ENCODE assay signal across 16 cellular contexts in the genomic region with DNA sequence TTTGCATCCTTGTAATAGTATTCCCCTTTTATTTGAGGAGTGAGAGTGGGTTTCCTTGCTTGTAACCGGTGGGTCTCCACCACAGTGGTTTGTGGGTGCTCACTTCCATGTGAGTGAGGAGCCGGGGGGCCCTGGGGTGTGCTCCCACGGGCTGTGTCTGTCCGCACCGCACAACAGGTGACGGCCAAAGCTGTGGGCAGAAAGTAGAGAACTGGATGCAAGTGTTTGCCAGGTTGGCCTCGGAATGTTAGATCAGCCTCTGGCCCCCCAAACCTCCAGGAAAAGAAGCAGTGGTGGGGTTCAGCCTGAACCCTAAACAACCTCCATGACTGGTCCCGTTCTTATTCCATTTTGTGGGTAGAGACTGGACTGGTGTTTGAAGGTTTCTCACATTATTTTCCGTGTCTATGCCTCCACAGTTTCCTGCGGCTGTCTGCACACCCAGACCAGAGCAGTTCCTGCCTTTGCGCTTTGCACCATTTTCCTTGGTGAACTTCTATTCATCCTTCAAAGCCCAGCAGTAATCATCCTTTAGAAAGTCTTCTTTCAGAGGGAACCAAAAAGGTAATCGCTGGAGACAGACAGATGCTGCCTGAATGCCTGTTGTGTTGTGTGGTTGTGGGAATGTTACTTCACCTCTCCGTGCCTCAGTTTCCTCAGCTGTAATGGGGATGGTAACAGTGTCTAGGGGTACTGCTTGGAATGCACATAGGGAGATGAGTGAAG.
DNase-seq lines count a peak whose midpoint lies in the region; ATAC-seq and TF ChIP-seq lines count a peak whose summit lies in the region.
"Had no signal": no experiment of that assay in that cellular context is flagged by ENCODE, and none has a peak within 500 bp of the region (broad histone marks: within the 10 kb centered on the region; RNA-seq: fewer than 3 reads in every experiment).

No MANE protein-coding gene starts in this region.

- H3K27me3 ChIP-seq in right atrium auricular region, result no peaks in the 10 kb centered on the region
- H3K27me3 ChIP-seq in upper lobe of right lung, result no peaks in the 10 kb centered on the region
- H3K27me3 ChIP-seq: BLaER1 had no signal

- H3K27ac ChIP-seq in right atrium auricular region (no peak overlapping the region), upper lobe of right lung (no peak overlapping the region)
- H3K27ac ChIP-seq: BLaER1, KMS-11, PC-9 had no signal

- no peaks in the 10 kb centered on the region for H3K4me1 ChIP-seq in right atrium auricular region
- H3K4me1 ChIP-seq in mucosa of descending colon (ENCODE audit: low read depth), result peaks cover 22% of the 10 kb centered on the region
- H3K4me1 ChIP-seq in upper lobe of right lung, result peaks cover 7% of the 10 kb centered on the region

- intact Hi-C loops in left ventricle myocardium superior (cut with micrococcal nuclease), result no loop called here
- intact Hi-C loops in mucosa of descending colon (cut with DNase I, micrococcal nuclease), result no loop called here
- intact Hi-C loops in upper lobe of right lung (cut with DNase I), result no loop called here

- TF ChIP-seq CTCF in right atrium auricular region (IDR thresholded peaks at IDR 0.05) (no peak), mucosa of descending colon (IDR thresholded peaks at IDR 0.05) (no peak), upper lobe of right lung (IDR thresholded peaks at IDR 0.05) (no peak)

- H3K36me3 ChIP-seq in right atrium auricular region (no peaks in the 10 kb centered on the region), mucosa of descending colon (ENCODE audit: low read depth) (no peaks in the 10 kb centered on the region), upper lobe of right lung (no peaks in the 10 kb centered on the region)
- H3K36me3 ChIP-seq: BLaER1 had no signal

- DNase-seq in activated CD4-positive, CD25-positive, alpha-beta regulatory T cell treated with anti-CD3 and anti-CD28 coated beads, Interleukin-2, amount 50 U/mL, for 72 hours, result peak; percentile 19
- no peak for DNase-seq in activated CD4-positive, CD25-positive, alpha-beta regulatory T cell (lab: John Stamatoyannopoulos, UW)
- DNase-seq in right atrium auricular region (ENCODE audit: low spot score), result peak; percentile 16
- DNase-seq in left ventricle myocardium superior, result no peak
- peak in 2 of 3 donors; percentile 1 to 25 for DNase-seq in mucosa of descending colon
- peak; percentile 23 for DNase-seq in upper lobe of right lung
- DNase-seq: 8988T, NCI-H1105, NCI-H1694 treated with DMSO at 0.1 percent for 48 hours, NCI-H748 treated with DMSO at 0.1 percent for 48 hours, PC-9 had no signal

- ATAC-seq in left ventricle myocardium superior, result no peak
- no peak for ATAC-seq in mucosa of descending colon
- ATAC-seq in upper lobe of right lung, result no peak
- ATAC-seq in GM18868 (IDR thresholded peaks at IDR 0.05; ENCODE audit: unreplicated experiment), result no peak
- no peak for ATAC-seq in HG03571 (IDR thresholded peaks at IDR 0.05; ENCODE audit: unreplicated experiment)
- ATAC-seq: HepG2 had no signal

- no peak overlapping the region for H3K4me3 ChIP-seq in right atrium auricular region
- H3K4me3 ChIP-seq in mucosa of descending colon, result no peak overlapping the region
- no peak overlapping the region for H3K4me3 ChIP-seq in upper lobe of right lung
- H3K4me3 ChIP-seq: BLaER1, PC-9 had no signal

- H3K9me3 ChIP-seq in right atrium auricular region (no peaks in the 10 kb centered on the region), mucosa of descending colon (no peaks in the 10 kb centered on the region), upper lobe of right lung (no peaks in the 10 kb centered on the region)

Comparison
In these comparisons a context has a peak if more than half of its experiments do, and no peak if none do; other contexts are left out.
1. DNase-seq: peak in activated CD4-positive, CD25-positive, alpha-beta regulatory T cell treated with anti-CD3 and anti-CD28 coated beads, Interleukin-2, amount 50 U/mL, for 72 hours (single experiment), right atrium auricular region (single experiment), mucosa of descending colon (2 of 3) and upper lobe of right lung (single experiment); none in activated CD4-positive, CD25-positive, alpha-beta regulatory T cell (0 of 4) and left ventricle myocardium superior (single experiment).